In genomic region chr13:101520672-101521071, GRCh38 we compare ENCODE assay signal across 10 cellular contexts.
DNase-seq lines count a peak whose midpoint lies in the region; ATAC-seq and FAIRE-seq lines count a peak whose summit lies in the region.
"Had no signal": no experiment of that assay in that cellular context is flagged by ENCODE, and none has a peak within 500 bp of the region (broad histone marks: within the 10 kb centered on the region; RNA-seq: fewer than 3 reads in every experiment).

No MANE protein-coding gene starts in this region.

- no peak overlapping the region for H3K27ac ChIP-seq in small intestine (ENCODE audit: low read depth in 1 of 2, low read length in 1 of 2)

- peaks cover 10% of the 10 kb centered on the region for H3K27me3 Mint-ChIP-seq in activated CD4-positive, alpha-beta T cell treated with anti-CD3 and anti-CD28 coated beads, Interleukin-2, amount 10 ng/mL, durations not matched to agents 24 days and 14 days
- H3K27me3 Mint-ChIP-seq: B cell had no signal

- H3K4me3 Mint-ChIP-seq in activated CD4-positive, alpha-beta T cell treated with anti-CD3 and anti-CD28 coated beads, Interleukin-2, amount 10 ng/mL, durations not matched to agents 24 days and 14 days: peak overlapping the region; percentile 20
- H3K4me3 Mint-ChIP-seq: B cell, neural crest cell had no signal

- H3K36me3 ChIP-seq in small intestine (ENCODE audit: control insufficient read depth in 2 of 2, insufficient read depth in 2 of 2, low read length in 2 of 2): no peaks in the 10 kb centered on the region

- no peaks in the 10 kb centered on the region for H3K36me3 Mint-ChIP-seq in activated CD4-positive, alpha-beta T cell treated with anti-CD3 and anti-CD28 coated beads, Interleukin-2, amount 10 ng/mL, durations not matched to agents 24 days and 14 days (ENCODE audit: low read depth)

- H3K9me3 Mint-ChIP-seq in activated CD4-positive, alpha-beta T cell treated with anti-CD3 and anti-CD28 coated beads, Interleukin-2, amount 10 ng/mL, durations not matched to agents 24 days and 14 days: no peaks in the 10 kb centered on the region
- H3K9me3 Mint-ChIP-seq: neural crest cell had no signal

- peak; percentile 62 for DNase-seq in activated CD4-positive, alpha-beta T cell treated with anti-CD3 and anti-CD28 coated beads, Interleukin-2, amount 10 ng/mL, durations not matched to agents 24 days and 14 days
- no peak for DNase-seq in activated CD4-positive, alpha-beta T cell treated with anti-CD3 and anti-CD28 coated beads for 48 hours
- DNase-seq in amniotic epithelial cell (ENCODE audit: low read depth) (peak; percentile 78), small intestine (peak; percentile 45), NCI-H1694 (lab: John Stamatoyannopoulos, UW) (no peak), putamen (ENCODE audit: low spot score) (no peak), posterior vena cava (ENCODE audit: low spot score) (no peak)

- ATAC-seq in HG03460 (IDR thresholded peaks at IDR 0.05; ENCODE audit: unreplicated experiment): peak; percentile 94

- intact Hi-C loops in activated CD4-positive, alpha-beta T cell treated with anti-CD3 and anti-CD28 coated beads, Interleukin-2, amount 10 ng/mL, durations not matched to agents 24 days and 14 days (cut with micrococcal nuclease): loop anchor here (10.0 kb wide), 1 partner anchor 104 kb away; no protein-coding TSS in a partner anchor
- intact Hi-C loops in posterior vena cava (cut with DNase I): loop anchor here in 1 of 2 donors (5.0 kb wide), 1 partner anchor 182 kb away; no protein-coding TSS in a partner anchor

- no peaks in the 10 kb centered on the region for H3K27me3 ChIP-seq in small intestine (ENCODE audit: control insufficient read depth in 2 of 2, insufficient read depth in 2 of 2, low read length in 2 of 2)

- H3K4me1 Mint-ChIP-seq in activated CD4-positive, alpha-beta T cell treated with anti-CD3 and anti-CD28 coated beads, Interleukin-2, amount 10 ng/mL, durations not matched to agents 24 days and 14 days: peaks cover 13% of the 10 kb centered on the region
- H3K4me1 Mint-ChIP-seq: B cell had no signal

- 71 to 78% (median 73%) methylated on average over 4 of the region's 4 CpGs for WGBS in small intestine, 3 donors

- no peak overlapping the region for H3K27ac Mint-ChIP-seq in activated CD4-positive, alpha-beta T cell treated with anti-CD3 and anti-CD28 coated beads, Interleukin-2, amount 10 ng/mL, durations not matched to agents 24 days and 14 days
- H3K27ac Mint-ChIP-seq: B cell had no signal

- no peaks in the 10 kb centered on the region for H3K9me3 ChIP-seq in small intestine (ENCODE audit: control insufficient read depth, low read depth)

- no peaks in the 10 kb centered on the region for H3K4me1 ChIP-seq in small intestine (ENCODE audit: control insufficient read depth in 2 of 2, insufficient read depth in 1 of 2, low read depth in 1 of 2, low read length in 1 of 2)

- H3K4me3 ChIP-seq in small intestine (ENCODE audit: low read depth in 1 of 2, low read length in 2 of 2): no peak overlapping the region

- FAIRE-seq in small intestine (lab: Jason Lieb, UNC): no peak

Comparison
In these comparisons a context has a peak if more than half of its experiments do, and no peak if none do; other contexts are left out.
1. DNase-seq: peak in activated CD4-positive, alpha-beta T cell treated with anti-CD3 and anti-CD28 coated beads, Interleukin-2, amount 10 ng/mL, durations not matched to agents 24 days and 14 days (single experiment), amniotic epithelial cell (single experiment) and small intestine (single experiment); none in activated CD4-positive, alpha-beta T cell treated with anti-CD3 and anti-CD28 coated beads for 48 hours (single experiment), NCI-H1694 (single experiment), putamen (single experiment) and posterior vena cava (single experiment).